13 cellular contexts compared by ENCODE assay signal in the genomic region with DNA sequence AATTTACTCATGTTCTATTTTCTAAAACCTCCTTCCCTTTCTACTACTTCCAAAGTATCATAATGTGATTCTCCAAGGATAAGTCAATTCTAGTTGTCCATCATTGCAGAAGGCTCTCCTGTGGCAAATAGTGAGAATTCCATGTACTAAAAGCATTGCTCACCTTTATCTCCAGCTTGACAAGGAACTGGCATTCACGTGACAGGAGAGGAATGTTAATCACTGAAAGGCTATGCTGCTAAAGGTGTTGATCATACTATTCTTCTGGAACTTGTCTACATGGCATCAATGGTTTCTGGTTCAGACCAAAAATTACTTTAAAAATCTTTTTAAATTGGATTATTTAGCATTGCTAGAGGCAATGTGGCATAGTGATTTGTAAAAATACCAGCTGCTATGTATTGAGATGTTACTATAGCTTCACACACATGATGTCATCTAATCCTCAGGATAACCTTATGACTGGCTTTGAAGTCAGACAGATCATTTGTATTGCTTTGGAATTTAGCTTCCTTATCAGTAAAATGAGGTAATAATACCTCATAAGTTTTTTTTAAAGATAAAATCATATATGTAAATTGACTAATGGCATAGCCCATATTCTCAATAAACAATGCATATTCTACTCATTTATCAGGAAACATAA.
DNase-seq lines count a peak whose midpoint lies in the region; ATAC-seq and TF ChIP-seq lines count a peak whose summit lies in the region.
"Had no signal": no experiment of that assay in that cellular context is flagged by ENCODE, and none has a peak within 500 bp of the region (broad histone marks: within the 10 kb centered on the region; RNA-seq: fewer than 3 reads in every experiment).

No MANE protein-coding gene starts in this region.

- TF ChIP-seq EP300 in neural cell (conservative IDR thresholded peaks at IDR 0.05; ENCODE audit: poor library complexity, severe bottlenecking) (peak; percentile 75), upper lobe of left lung (IDR thresholded peaks at IDR 0.05) (no peak)

- no peak for ATAC-seq in upper lobe of left lung (ENCODE audit: low FRiP score in 2 of 2)
- ATAC-seq: HepG2 had no signal

- no peak overlapping the region for H3K9ac ChIP-seq in neural cell (ENCODE audit: low read length)

- H3K9me2 ChIP-seq in neural cell (ENCODE audit: insufficient read depth, low read length): no peaks in the 10 kb centered on the region

- no peaks in the 10 kb centered on the region for H3K79me2 ChIP-seq in neural cell (replicated peaks; ENCODE audit: insufficient read depth, low read length)

- H3K4me3 ChIP-seq in A673 (ENCODE audit: low read depth, low read length, poor library complexity, severe bottlenecking): no peak overlapping the region
- H3K4me3 ChIP-seq in HEK293 (ENCODE audit: low read depth, low read length): no peak overlapping the region
- no peak overlapping the region for H3K4me3 ChIP-seq in epithelial cell of esophagus (ENCODE audit: low read length)
- H3K4me3 ChIP-seq in neural cell (ENCODE audit: low read length): no peak overlapping the region
- no peak overlapping the region for H3K4me3 ChIP-seq in upper lobe of left lung

- no TSS peak for BruUV-seq in A673 (replicated peaks; lab: Mats Ljungman, UMichigan)

- TF ChIP-seq POLR2A in upper lobe of left lung (IDR thresholded peaks at IDR 0.05): no peak

- H3K4me1 ChIP-seq in A673 (ENCODE audit: insufficient read depth, low read length, poor library complexity, severe bottlenecking): peaks cover 92% of the 10 kb centered on the region
- peaks cover 6% of the 10 kb centered on the region; the same call in 1 of the 2 replicates for H3K4me1 ChIP-seq in HEK293 (ENCODE audit: control insufficient read depth, insufficient read depth, low read length)
- H3K4me1 ChIP-seq in upper lobe of left lung: no peaks in the 10 kb centered on the region

- TF ChIP-seq RAD21 in neural cell (conservative IDR thresholded peaks at IDR 0.05): peak; percentile 10

- DNase-seq in A673 (ENCODE audit: low spot score): no peak
- peak; percentile 2 for DNase-seq in epithelial cell of esophagus (ENCODE audit: low read depth)
- DNase-seq in caudate nucleus (lab: John Stamatoyannopoulos, UW): no peak
- no peak for DNase-seq in upper lobe of left lung
- no peak for DNase-seq in glomerular visceral epithelial cell (ENCODE audit: extremely low spot score)
- DNase-seq: AML-193; CD4-positive, alpha-beta T cell; H9 had no signal

- peak overlapping the region; percentile 6 for H3K27ac ChIP-seq in A673 (ENCODE audit: low read depth, low read length, poor library complexity, severe bottlenecking)
- H3K27ac ChIP-seq in HEK293 (ENCODE audit: extremely low read depth, low read depth, low read length): no peak overlapping the region
- peak overlapping the region; percentile 54 for H3K27ac ChIP-seq in neural cell (ENCODE audit: low read length)
- H3K27ac ChIP-seq in caudate nucleus (ENCODE audit: low read depth, low read length): no peak overlapping the region
- H3K27ac ChIP-seq in upper lobe of left lung: no peak overlapping the region
- H3K27ac ChIP-seq: C4-2B had no signal

- H4K20me1 ChIP-seq in neural cell (ENCODE audit: insufficient read depth): no peaks in the 10 kb centered on the region

- H3K9me3 ChIP-seq in A673 (ENCODE audit: low read depth, low read length, poor library complexity, severe bottlenecking): no peaks in the 10 kb centered on the region
- no peaks in the 10 kb centered on the region for H3K9me3 ChIP-seq in HEK293 (ENCODE audit: control insufficient read depth, insufficient read depth, low read depth, low read length)
- no peaks in the 10 kb centered on the region for H3K9me3 ChIP-seq in neural cell (ENCODE audit: low read length)
- no peaks in the 10 kb centered on the region for H3K9me3 ChIP-seq in upper lobe of left lung
- H3K9me3 ChIP-seq: Caco-2 had no signal

- H3F3A ChIP-seq in neural cell (ENCODE audit: insufficient read depth, low read length, poor library complexity, severe bottlenecking): no peaks in the 10 kb centered on the region

- POLR2A ChIA-PET in A673 (lab: Charles Lee; ENCODE audit: low non-redundant PET): interaction anchor here (0.7 kb wide), 1 partner anchor 21 kb away, joined by 3 read pairs; no protein-coding TSS in a partner anchor
- POLR2A ChIA-PET in HEK293 (lab: Yijun Ruan, JAX): interaction anchor here (0.5 kb wide), 1 partner anchor 450 kb away, joined by 3 read pairs; no protein-coding TSS in a partner anchor

- H3K4me2 ChIP-seq in neural cell (ENCODE audit: low read length): peak overlapping the region; percentile 6

- H2AFZ ChIP-seq in neural cell (ENCODE audit: low read depth, low read length): no peak overlapping the region

- H3K27me3 ChIP-seq in A673 (replicated peaks; ENCODE audit: insufficient read depth, low read depth, low read length, poor library complexity) (no peaks in the 10 kb centered on the region), neural cell (ENCODE audit: insufficient read depth, low read depth, low read length) (no peaks in the 10 kb centered on the region), upper lobe of left lung (no peaks in the 10 kb centered on the region)

- WGBS in upper lobe of left lung, 2 donors: 48 to 71% methylated on average over 1 of the region's 1 CpG

- intact Hi-C loops in A673 (cut with micrococcal nuclease; ENCODE audit: unreplicated experiment): no loop called here

- CTCF ChIA-PET in A673 (lab: Charles Lee) (interaction anchor here (0.6 kb wide), 1 partner anchor 28 kb away, joined by 3 read pairs; no protein-coding TSS in a partner anchor), HEK293 (lab: Yijun Ruan, JAX) (interaction anchor here (0.6 to 1.2 kb wide), 3 partner anchors 466 to 1915 kb away, joined by 3 read pairs; no protein-coding TSS in a partner anchor)

- no peak for TF ChIP-seq CTCF in A673 (conservative IDR thresholded peaks at IDR 0.05; ENCODE audit: low read depth, low read length)
- no peak for TF ChIP-seq CTCF in HEK293 (tag by site-specific recombination; IDR thresholded peaks at IDR 0.05)
- no peak for TF ChIP-seq CTCF in epithelial cell of esophagus (IDR thresholded peaks at IDR 0.05; ENCODE audit: insufficient read depth, low read depth, low read length, missing control alignments)
- TF ChIP-seq CTCF in neural cell (IDR thresholded peaks at IDR 0.05; ENCODE audit: poor library complexity, severe bottlenecking): peak; percentile 8
- no peak for TF ChIP-seq CTCF in upper lobe of left lung (IDR thresholded peaks at IDR 0.05)

- H3K36me3 ChIP-seq in A673 (ENCODE audit: insufficient read depth, low read length, poor library complexity, severe bottlenecking): no peaks in the 10 kb centered on the region
- no peaks in the 10 kb centered on the region for H3K36me3 ChIP-seq in HEK293 (ENCODE audit: control insufficient read depth in 2 of 2, insufficient read depth in 1 of 2, low read length in 2 of 2)
- no peaks in the 10 kb centered on the region for H3K36me3 ChIP-seq in neural cell (ENCODE audit: insufficient read depth, low read length)
- H3K36me3 ChIP-seq in upper lobe of left lung: no peaks in the 10 kb centered on the region

TF ChIP-seq in HEK293, 187 proteins besides CTCF, POLR2A, EP300 and RAD21 (continues in another document):
- TF ChIP-seq, protein P1, sequence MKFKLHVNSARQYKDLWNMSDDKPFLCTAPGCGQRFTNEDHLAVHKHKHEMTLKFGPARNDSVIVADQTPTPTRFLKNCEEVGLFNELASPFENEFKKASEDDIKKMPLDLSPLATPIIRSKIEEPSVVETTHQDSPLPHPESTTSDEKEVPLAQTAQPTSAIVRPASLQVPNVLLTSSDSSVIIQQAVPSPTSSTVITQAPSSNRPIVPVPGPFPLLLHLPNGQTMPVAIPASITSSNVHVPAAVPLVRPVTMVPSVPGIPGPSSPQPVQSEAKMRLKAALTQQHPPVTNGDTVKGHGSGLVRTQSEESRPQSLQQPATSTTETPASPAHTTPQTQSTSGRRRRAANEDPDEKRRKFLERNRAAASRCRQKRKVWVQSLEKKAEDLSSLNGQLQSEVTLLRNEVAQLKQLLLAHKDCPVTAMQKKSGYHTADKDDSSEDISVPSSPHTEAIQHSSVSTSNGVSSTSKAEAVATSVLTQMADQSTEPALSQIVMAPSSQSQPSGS (tag by site-specific recombination; IDR thresholded peaks at IDR 0.05; ENCODE audit: low read depth): peak; percentile 67
- TF ChIP-seq ZNF629 (tag by site-specific recombination; IDR thresholded peaks at IDR 0.05): peak; percentile 33; the same call in 1 of the 2 replicates
- no peak for TF ChIP-seq ZNF157 (tag by site-specific recombination; IDR thresholded peaks at IDR 0.05)
- TF ChIP-seq ZNF610 (tag by site-specific recombination; IDR thresholded peaks at IDR 0.05; ENCODE audit: borderline replicate concordance): no peak
- TF ChIP-seq ZNF664 (tag by site-specific recombination; IDR thresholded peaks at IDR 0.05): peak; percentile 71; the same call in 1 of the 2 replicates
- TF ChIP-seq ZBTB21 (tag by site-specific recombination; IDR thresholded peaks at IDR 0.05): peak; percentile 36; the same call in 1 of the 2 replicates
- TF ChIP-seq TCF7L2 (IDR thresholded peaks at IDR 0.05; ENCODE audit: borderline replicate concordance, low read depth, low read length): peak; percentile 55; the same call in 1 of the 2 replicates

TF ChIP-seq in neural cell, 6 proteins besides CTCF, POLR2A, EP300 and RAD21 (continues in another document):
- TF ChIP-seq, protein P2, sequence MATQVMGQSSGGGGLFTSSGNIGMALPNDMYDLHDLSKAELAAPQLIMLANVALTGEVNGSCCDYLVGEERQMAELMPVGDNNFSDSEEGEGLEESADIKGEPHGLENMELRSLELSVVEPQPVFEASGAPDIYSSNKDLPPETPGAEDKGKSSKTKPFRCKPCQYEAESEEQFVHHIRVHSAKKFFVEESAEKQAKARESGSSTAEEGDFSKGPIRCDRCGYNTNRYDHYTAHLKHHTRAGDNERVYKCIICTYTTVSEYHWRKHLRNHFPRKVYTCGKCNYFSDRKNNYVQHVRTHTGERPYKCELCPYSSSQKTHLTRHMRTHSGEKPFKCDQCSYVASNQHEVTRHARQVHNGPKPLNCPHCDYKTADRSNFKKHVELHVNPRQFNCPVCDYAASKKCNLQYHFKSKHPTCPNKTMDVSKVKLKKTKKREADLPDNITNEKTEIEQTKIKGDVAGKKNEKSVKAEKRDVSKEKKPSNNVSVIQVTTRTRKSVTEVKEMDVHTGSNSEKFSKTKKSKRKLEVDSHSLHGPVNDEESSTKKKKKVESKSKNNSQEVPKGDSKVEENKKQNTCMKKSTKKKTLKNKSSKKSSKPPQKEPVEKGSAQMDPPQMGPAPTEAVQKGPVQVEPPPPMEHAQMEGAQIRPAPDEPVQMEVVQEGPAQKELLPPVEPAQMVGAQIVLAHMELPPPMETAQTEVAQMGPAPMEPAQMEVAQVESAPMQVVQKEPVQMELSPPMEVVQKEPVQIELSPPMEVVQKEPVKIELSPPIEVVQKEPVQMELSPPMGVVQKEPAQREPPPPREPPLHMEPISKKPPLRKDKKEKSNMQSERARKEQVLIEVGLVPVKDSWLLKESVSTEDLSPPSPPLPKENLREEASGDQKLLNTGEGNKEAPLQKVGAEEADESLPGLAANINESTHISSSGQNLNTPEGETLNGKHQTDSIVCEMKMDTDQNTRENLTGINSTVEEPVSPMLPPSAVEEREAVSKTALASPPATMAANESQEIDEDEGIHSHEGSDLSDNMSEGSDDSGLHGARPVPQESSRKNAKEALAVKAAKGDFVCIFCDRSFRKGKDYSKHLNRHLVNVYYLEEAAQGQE (IDR thresholded peaks at IDR 0.05; ENCODE audit: borderline replicate concordance): peak; percentile 88

Comparison
In these comparisons a context has a peak if more than half of its experiments do, and no peak if none do; other contexts are left out.
1. H3K27ac ChIP-seq: peak in A673 (single experiment) and neural cell (single experiment); none in HEK293 (single experiment), caudate nucleus (single experiment) and upper lobe of left lung (0 of 4).